21 cellular contexts compared by ENCODE assay signal in the genomic region with DNA sequence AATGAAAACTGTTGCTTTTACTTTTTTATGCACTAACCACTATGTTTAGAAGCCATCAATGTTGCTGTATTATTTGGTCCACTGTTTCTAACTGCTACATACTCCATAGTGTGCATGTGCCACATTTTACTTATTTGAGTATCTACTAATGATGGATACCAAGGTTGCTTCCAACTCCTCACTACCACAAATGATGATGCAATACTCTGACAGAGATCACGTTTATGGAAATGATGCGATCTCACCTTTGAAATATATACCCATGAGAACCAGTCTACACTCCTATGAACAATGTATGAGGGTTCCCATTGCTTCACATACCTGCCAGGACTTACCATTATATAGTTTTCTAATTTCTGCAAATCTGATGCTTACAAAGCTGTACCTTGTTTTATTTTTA.
"Had no signal": no experiment of that assay in that cellular context is flagged by ENCODE, and none has a peak within 500 bp of the region (broad histone marks: within the 10 kb centered on the region; RNA-seq: fewer than 3 reads in every experiment).

No MANE protein-coding gene starts in this region.

- H3K27ac ChIP-seq: cardiac muscle cell, lower lobe of right lung, parathyroid adenoma, sigmoid colon, thoracic aorta, upper lobe of left lung had no signal

- H3K4me1 Mint-ChIP-seq: stimulated activated effector memory CD8-positive, alpha-beta T cell treated with anti-CD3 and anti-CD28 coated beads, Interleukin-12 subunit alpha, Interleukin-12 subunit beta, amount 100 ng/mL, for 72 hours had no signal

- H3K4me3 ChIP-seq: cardiac muscle cell, lower lobe of right lung, sigmoid colon, thoracic aorta, upper lobe of left lung had no signal

- FAIRE-seq: keratinocyte had no signal

- H3K9me3 Mint-ChIP-seq: activated naive CD4-positive, alpha-beta T cell treated with anti-CD3 and anti-CD28 coated beads, Interleukin-2, amount 50 U/mL, for 72 hours; dendritic cell treated with granulocyte-macrophage colony-stimulating factor and Interleukin-4, amounts not matched to agents 40 ng/mL and 50 ng/mL, for 4 days; naive thymus-derived CD8-positive, alpha-beta T cell; stimulated activated effector memory CD8-positive, alpha-beta T cell treated with anti-CD3 and anti-CD28 coated beads, Interleukin-12 subunit alpha, Interleukin-12 subunit beta, amount 100 ng/mL, for 72 hours; T-cell had no signal

- H3K27ac Mint-ChIP-seq: dendritic cell treated with granulocyte-macrophage colony-stimulating factor and Interleukin-4, amounts not matched to agents 40 ng/mL and 50 ng/mL, for 4 days; stimulated activated effector memory CD8-positive, alpha-beta T cell treated with anti-CD3 and anti-CD28 coated beads, Interleukin-12 subunit alpha, Interleukin-12 subunit beta, amount 100 ng/mL, for 72 hours; T-cell had no signal

- H3K9me3 ChIP-seq: lower lobe of right lung, sigmoid colon, thoracic aorta, upper lobe of left lung had no signal

- DNase-seq: activated CD4-positive, CD25-positive, alpha-beta regulatory T cell; activated effector memory CD4-positive, alpha-beta T cell treated with anti-CD3 and anti-CD28 coated beads, Interleukin-2, amount 50 U/mL, for 16 hours; activated T-cell treated with anti-CD3 and anti-CD28 coated beads, Interleukin-2, amount 50 U/mL, for 48 hours; amniotic stem cell; effector CD8-positive, alpha-beta T cell; foreskin fibroblast; hippocampal formation; lower lobe of right lung; naive thymus-derived CD8-positive, alpha-beta T cell; sigmoid colon; stimulated activated CD4-positive, alpha-beta T cell treated with anti-CD3 and anti-CD28 coated beads, Interleukin-4, amount 100 ng/mL, for 24 hours; T-cell; T-helper 9 cell; upper lobe of left lung had no signal

- H3K27me3 Mint-ChIP-seq: dendritic cell treated with granulocyte-macrophage colony-stimulating factor and Interleukin-4, amounts not matched to agents 40 ng/mL and 50 ng/mL, for 4 days; naive thymus-derived CD8-positive, alpha-beta T cell had no signal

- H3K9ac ChIP-seq: parathyroid adenoma had no signal

- H3K4me3 Mint-ChIP-seq: dendritic cell treated with granulocyte-macrophage colony-stimulating factor and Interleukin-4, amounts not matched to agents 40 ng/mL and 50 ng/mL, for 4 days; naive thymus-derived CD8-positive, alpha-beta T cell; stimulated activated effector memory CD8-positive, alpha-beta T cell treated with anti-CD3 and anti-CD28 coated beads, Interleukin-12 subunit alpha, Interleukin-12 subunit beta, amount 100 ng/mL, for 72 hours; T-cell had no signal

- ATAC-seq: lower lobe of right lung; naive thymus-derived CD8-positive, alpha-beta T cell; stimulated activated effector memory CD8-positive, alpha-beta T cell treated with anti-CD3 and anti-CD28 coated beads, Interleukin-12 subunit alpha, Interleukin-12 subunit beta, amount 100 ng/mL, for 72 hours; T-cell had no signal

- H3K27me3 ChIP-seq: cardiac muscle cell, sigmoid colon, upper lobe of left lung had no signal

- H3K4me1 ChIP-seq: lower lobe of right lung, parathyroid adenoma, sigmoid colon, upper lobe of left lung had no signal

- H2AFZ ChIP-seq: parathyroid adenoma had no signal
